8 cellular contexts compared by ENCODE assay signal in the genomic region with DNA sequence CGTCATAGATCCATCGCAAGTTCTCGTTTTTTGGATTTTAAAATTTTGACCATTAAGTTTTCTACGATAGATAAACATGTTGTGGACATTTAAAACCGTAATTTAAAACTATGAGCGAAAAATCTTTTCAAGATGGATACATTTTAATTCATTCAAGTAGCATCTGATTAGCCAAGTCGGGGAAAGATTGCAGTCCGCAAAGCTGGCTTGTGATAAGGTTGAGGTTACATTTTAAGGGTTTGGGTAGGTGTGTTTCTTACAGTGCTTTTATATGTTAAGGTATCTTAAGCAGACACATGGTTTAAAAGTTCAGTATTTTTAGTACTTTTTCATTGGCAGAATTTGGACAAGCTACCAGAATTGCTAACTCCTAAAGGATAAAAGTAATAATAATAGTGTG. TPM values are rescaled to one million over a fixed set of nuclear protein-coding genes. Genes with fewer than 3 reads are reported as not detected.
DNase-seq lines count a peak whose midpoint lies in the region; ATAC-seq lines count a peak whose summit lies in the region.

No MANE protein-coding gene starts in this region.

- H3K9me3 ChIP-seq in iPS-15b (ENCODE audit: control insufficient read depth, insufficient read depth, low read length): no peaks in the 10 kb centered on the region

- H3K4me1 ChIP-seq in iPS-15b (ENCODE audit: control insufficient read depth, insufficient read depth, low read length): peaks cover 9% of the 10 kb centered on the region

- DNase-seq in NCI-H1092 treated with DMSO at 0.1 percent for 48 hours (lab: John Stamatoyannopoulos, UW) (peak; percentile 25), NCI-H1092 (lab: John Stamatoyannopoulos, UW) (no peak), posterior vena cava (ENCODE audit: low spot score) (no peak), superior temporal gyrus (ENCODE audit: extremely low spot score) (no peak)
- no peak for DNase-seq in activated CD4-positive, alpha-beta memory T cell treated with anti-CD3 and anti-CD28 coated beads, Interleukin-2, amount 10 ng/mL, durations not matched to agents 7 days and 5 days

- H3K27ac Mint-ChIP-seq in activated CD4-positive, alpha-beta memory T cell treated with anti-CD3 and anti-CD28 coated beads, Interleukin-2, amount 10 ng/mL, durations not matched to agents 7 days and 5 days: peak overlapping the region; percentile 88
- H3K27ac Mint-ChIP-seq in stimulated activated memory B cell treated with anti-CD40 and anti-IgM and Interleukin-4, amounts not matched to agents 10 μg/mL and 1 μg/mL and 100 μg/mL, for 72 hours: peak overlapping the region; percentile 97

- ATAC-seq in stimulated activated memory B cell treated with anti-CD40 and anti-IgM and Interleukin-4, amounts not matched to agents 10 μg/mL and 1 μg/mL and 100 μg/mL, for 72 hours: no peak
- no peak for ATAC-seq in HG02885 (IDR thresholded peaks at IDR 0.05; ENCODE audit: poor library complexity, unreplicated experiment)

- peak overlapping the region; percentile 86 for H3K4me3 Mint-ChIP-seq in activated CD4-positive, alpha-beta memory T cell treated with anti-CD3 and anti-CD28 coated beads, Interleukin-2, amount 10 ng/mL, durations not matched to agents 7 days and 5 days
- H3K4me3 Mint-ChIP-seq in stimulated activated memory B cell treated with anti-CD40 and anti-IgM and Interleukin-4, amounts not matched to agents 10 μg/mL and 1 μg/mL and 100 μg/mL, for 72 hours: peak overlapping the region; percentile 95

- intact Hi-C loops in posterior vena cava (cut with DNase I): loop anchor here (5.0 kb wide), 1 partner anchor 36 kb away; the partner anchor contains the start of gene SOD2 (in 2 of the 2)

- POLR2A ChIA-PET in activated CD4-positive, alpha-beta memory T cell treated with anti-CD3 and anti-CD28 coated beads, Interleukin-2, amount 10 ng/mL, durations not matched to agents 7 days and 5 days (lab: Charles Lee): interaction anchor here (0.7 to 11.5 kb wide), 15 partner anchors 9 to 684 kb away, joined by 3 to 195 read pairs (median 4); partner anchors contain the start of genes ACAT2, MRPL18, SOD2 and TAGAP

- H3K9me3 Mint-ChIP-seq in activated CD4-positive, alpha-beta memory T cell treated with anti-CD3 and anti-CD28 coated beads, Interleukin-2, amount 10 ng/mL, durations not matched to agents 7 days and 5 days: no peaks in the 10 kb centered on the region
- H3K9me3 Mint-ChIP-seq in stimulated activated memory B cell treated with anti-CD40 and anti-IgM and Interleukin-4, amounts not matched to agents 10 μg/mL and 1 μg/mL and 100 μg/mL, for 72 hours: no peaks in the 10 kb centered on the region

- no peaks in the 10 kb centered on the region for H3K36me3 ChIP-seq in iPS-15b (ENCODE audit: control insufficient read depth, insufficient read depth, low read length)

- peak overlapping the region; percentile 28 for H3K9ac ChIP-seq in iPS-15b (ENCODE audit: low read depth, low read length)

- no peaks in the 10 kb centered on the region for H3K27me3 ChIP-seq in iPS-15b (ENCODE audit: control insufficient read depth, insufficient read depth, low read length)

- peak overlapping the region; percentile 86 for H3K4me3 ChIP-seq in iPS-15b (ENCODE audit: low read depth, low read length)

- CTCF ChIA-PET in activated CD4-positive, alpha-beta memory T cell treated with anti-CD3 and anti-CD28 coated beads, Interleukin-2, amount 10 ng/mL, durations not matched to agents 7 days and 5 days (lab: Charles Lee): interaction anchor here (0.6 to 3.8 kb wide), 5 partner anchors 32 to 734 kb away, joined by 3 to 22 read pairs (median 3); partner anchors contain the start of genes MRPL18, SOD2 and TCP1

- peaks cover 60% of the 10 kb centered on the region for H3K4me1 Mint-ChIP-seq in activated CD4-positive, alpha-beta memory T cell treated with anti-CD3 and anti-CD28 coated beads, Interleukin-2, amount 10 ng/mL, durations not matched to agents 7 days and 5 days
- H3K4me1 Mint-ChIP-seq in stimulated activated memory B cell treated with anti-CD40 and anti-IgM and Interleukin-4, amounts not matched to agents 10 μg/mL and 1 μg/mL and 100 μg/mL, for 72 hours: peaks cover 57% of the 10 kb centered on the region

- H3K36me3 Mint-ChIP-seq in activated CD4-positive, alpha-beta memory T cell treated with anti-CD3 and anti-CD28 coated beads, Interleukin-2, amount 10 ng/mL, durations not matched to agents 7 days and 5 days (ENCODE audit: low read depth): peaks cover 46% of the 10 kb centered on the region
- peaks cover 22% of the 10 kb centered on the region for H3K36me3 Mint-ChIP-seq in stimulated activated memory B cell treated with anti-CD40 and anti-IgM and Interleukin-4, amounts not matched to agents 10 μg/mL and 1 μg/mL and 100 μg/mL, for 72 hours

- no peaks in the 10 kb centered on the region for H3K27me3 Mint-ChIP-seq in activated CD4-positive, alpha-beta memory T cell treated with anti-CD3 and anti-CD28 coated beads, Interleukin-2, amount 10 ng/mL, durations not matched to agents 7 days and 5 days
- H3K27me3 Mint-ChIP-seq in stimulated activated memory B cell treated with anti-CD40 and anti-IgM and Interleukin-4, amounts not matched to agents 10 μg/mL and 1 μg/mL and 100 μg/mL, for 72 hours: no peaks in the 10 kb centered on the region

RNA-seq across cellular contexts. Expression of gene WTAP, which starts 1.2 kb away (rescaled TPM):
- 100 to 1,000 TPM; 124 TPM for total RNA-seq in activated CD4-positive, alpha-beta memory T cell treated with anti-CD3 and anti-CD28 coated beads, Interleukin-2, amount 10 ng/mL, durations not matched to agents 7 days and 5 days
- 10 to 100 TPM; 70.1 to 84.7 TPM for total RNA-seq in posterior vena cava

RNA-seq across cellular contexts. Expression of gene ACAT2, which starts 33.3 kb away (rescaled TPM):
- 100 to 1,000 TPM in 1 of 2 experiments, 10 to 100 TPM in 1; 98.0 to 109 TPM for total RNA-seq in activated CD4-positive, alpha-beta memory T cell treated with anti-CD3 and anti-CD28 coated beads, Interleukin-2, amount 10 ng/mL, durations not matched to agents 7 days and 5 days
- 10 to 100 TPM; 11.0 to 13.6 TPM for total RNA-seq in posterior vena cava

RNA-seq across cellular contexts. Expression of gene SOD2, which starts 35.5 kb away (rescaled TPM):
- 10 to 100 TPM; 76.5 to 84.8 TPM for total RNA-seq in activated CD4-positive, alpha-beta memory T cell treated with anti-CD3 and anti-CD28 coated beads, Interleukin-2, amount 10 ng/mL, durations not matched to agents 7 days and 5 days
- total RNA-seq in posterior vena cava: 100 to 1,000 TPM; 584 to 998 TPM

Comparison
In these comparisons a context has a peak if more than half of its experiments do, and no peak if none do; other contexts are left out.
1. RNA of gene ACAT2, which starts 33.3 kb away (total RNA-seq): 98.0 to 109 TPM in activated CD4-positive, alpha-beta memory T cell treated with anti-CD3 and anti-CD28 coated beads, Interleukin-2, amount 10 ng/mL, durations not matched to agents 7 days and 5 days; 11.0 to 13.6 TPM in posterior vena cava; every median in the first group is over 4 times any median in the second.
2. RNA of gene SOD2, which starts 35.5 kb away (total RNA-seq): 584 to 998 TPM in posterior vena cava; 76.5 to 84.8 TPM in activated CD4-positive, alpha-beta memory T cell treated with anti-CD3 and anti-CD28 coated beads, Interleukin-2, amount 10 ng/mL, durations not matched to agents 7 days and 5 days; every median in the first group is over 4 times any median in the second.